In the genomic region with DNA sequence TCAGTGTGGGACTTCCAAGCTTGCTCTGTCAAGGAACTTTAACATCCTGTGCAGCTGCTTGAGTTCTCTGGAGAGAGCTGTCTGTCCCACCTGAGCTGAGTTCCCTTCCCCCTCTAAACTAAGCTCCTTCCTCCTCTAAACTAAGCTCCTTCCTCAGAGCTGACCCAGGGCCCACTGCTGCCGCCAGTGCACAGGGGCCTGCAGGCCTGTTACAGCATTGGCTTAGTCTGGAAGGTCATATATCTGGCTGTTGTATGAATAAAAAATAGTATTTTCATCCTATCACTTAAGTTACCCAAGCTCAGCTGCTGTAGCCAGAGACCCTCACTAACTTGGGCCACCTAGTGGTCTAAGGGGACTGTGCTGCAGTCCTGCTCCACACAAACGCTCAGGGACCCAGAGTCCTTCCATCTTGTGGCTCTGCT, we compare ENCODE assay signal across 9 cellular contexts.
DNase-seq lines count a peak whose midpoint lies in the region; ATAC-seq and TF ChIP-seq lines count a peak whose summit lies in the region.
"Had no signal": no experiment of that assay in that cellular context is flagged by ENCODE, and none has a peak within 500 bp of the region (broad histone marks: within the 10 kb centered on the region; RNA-seq: fewer than 3 reads in every experiment).

No MANE protein-coding gene starts in this region.

- H3K36me3 Mint-ChIP-seq in HFFc6 (ENCODE audit: low read depth) (no peaks in the 10 kb centered on the region), WTC11 (0 out of 2 replicates have a peak, but pooled peaks cover 2% of the 10 kb centered on the region)
- no peaks in the 10 kb centered on the region for H3K36me3 Mint-ChIP-seq in activated T-helper 17 cell treated with anti-CD3 and anti-CD28 coated beads, Interleukin-2, amount 50 U/mL, for 72 hours (ENCODE audit: low read depth)
- no peaks in the 10 kb centered on the region for H3K36me3 Mint-ChIP-seq in activated T-helper 2 cell treated with anti-CD3 and anti-CD28 coated beads, Interferon-gamma antibody, Interleukin-2, Interleukin-4, amounts not matched to agents 10 μg/mL and 5 μg/mL and 100 μg/mL, durations not matched to agents 14 hours and 24 hours and 36 hours (ENCODE audit: low read depth)

- CTCF ChIA-PET in WTC11 (lab: Charles Lee): interaction anchor here (0.7 to 3.0 kb wide), 33 partner anchors 9 to 483 kb away, joined by 3 to 25 read pairs (median 3); partner anchors contain the start of gene GCLM

- H3K4me3 ChIP-seq in AG09309 (ENCODE audit: control insufficient read depth, low read depth, low read length): no peak overlapping the region
- H3K4me3 ChIP-seq in liver (ENCODE audit: low read depth in 1 of 3, low read length in 3 of 3): no peak overlapping the region
- H3K4me3 ChIP-seq: SJSA1 had no signal

- intact Hi-C loops in activated T-helper 2 cell treated with anti-CD3 and anti-CD28 coated beads, Interferon-gamma antibody, Interleukin-2, Interleukin-4, amounts not matched to agents 10 μg/mL and 5 μg/mL and 100 μg/mL, durations not matched to agents 14 hours and 24 hours and 36 hours (cut with micrococcal nuclease): no loop called here

- DNase-seq in AG09309 (ENCODE audit: low read depth) (no peak), HFFc6 (no peak), WTC11 (ENCODE audit: low spot score) (peak; percentile 45)
- no peak for DNase-seq in activated T-helper 2 cell treated with anti-CD3 and anti-CD28 coated beads, Interferon-gamma antibody, Interleukin-2, Interleukin-4, amounts not matched to agents 10 μg/mL and 5 μg/mL and 100 μg/mL, durations not matched to agents 14 hours and 24 hours and 36 hours (ENCODE audit: low spot score)

- H3K9me3 Mint-ChIP-seq in HFFc6 (no peaks in the 10 kb centered on the region), WTC11 (peaks cover 9% of the 10 kb centered on the region)
- no peaks in the 10 kb centered on the region for H3K9me3 Mint-ChIP-seq in activated T-helper 17 cell treated with anti-CD3 and anti-CD28 coated beads, Interleukin-2, amount 50 U/mL, for 72 hours
- no peaks in the 10 kb centered on the region for H3K9me3 Mint-ChIP-seq in activated T-helper 2 cell treated with anti-CD3 and anti-CD28 coated beads, Interferon-gamma antibody, Interleukin-2, Interleukin-4, amounts not matched to agents 10 μg/mL and 5 μg/mL and 100 μg/mL, durations not matched to agents 14 hours and 24 hours and 36 hours

- ATAC-seq in WTC11: peak; percentile 95
- ATAC-seq in GM18867 (IDR thresholded peaks at IDR 0.05; ENCODE audit: unreplicated experiment): no peak
- ATAC-seq in activated T-helper 17 cell treated with anti-CD3 and anti-CD28 coated beads, Interleukin-2, amount 50 U/mL, for 72 hours (replicated peaks): no peak
- no peak for ATAC-seq in GM19351 (IDR thresholded peaks at IDR 0.05; ENCODE audit: unreplicated experiment)

- no peaks in the 10 kb centered on the region; the same call in none of the 2 replicates for H3K27me3 Mint-ChIP-seq in HFFc6 (ENCODE audit: insufficient read depth)
- no peaks in the 10 kb centered on the region for H3K27me3 Mint-ChIP-seq in WTC11 (ENCODE audit: low read depth)
- H3K27me3 Mint-ChIP-seq in activated T-helper 17 cell treated with anti-CD3 and anti-CD28 coated beads, Interleukin-2, amount 50 U/mL, for 72 hours: peaks cover 3% of the 10 kb centered on the region
- H3K27me3 Mint-ChIP-seq in activated T-helper 2 cell treated with anti-CD3 and anti-CD28 coated beads, Interferon-gamma antibody, Interleukin-2, Interleukin-4, amounts not matched to agents 10 μg/mL and 5 μg/mL and 100 μg/mL, durations not matched to agents 14 hours and 24 hours and 36 hours (ENCODE audit: low read depth): peaks cover 26% of the 10 kb centered on the region

- peak overlapping the region; percentile 87 to 91 for H3K27ac ChIP-seq in liver (ENCODE audit: low read depth in 1 of 2, low read length in 2 of 2)
- H3K27ac ChIP-seq: SJSA1 had no signal

- no peaks in the 10 kb centered on the region for H3K36me3 ChIP-seq in liver (ENCODE audit: control insufficient read depth in 4 of 4, insufficient read depth in 3 of 4, low read depth in 1 of 4, low read length in 3 of 4)
- H3K36me3 ChIP-seq: SJSA1 had no signal

- TF ChIP-seq CTCF in AG09309 (IDR thresholded peaks at IDR 0.05; ENCODE audit: control insufficient read depth, insufficient read depth, low read depth, low read length, missing control alignments): peak; percentile 37
- peak; percentile 60 for TF ChIP-seq CTCF in HFFc6 (IDR thresholded peaks at IDR 0.05)
- peak; percentile 49 for TF ChIP-seq CTCF in WTC11 (IDR thresholded peaks at IDR 0.05)
- TF ChIP-seq CTCF in liver (IDR thresholded peaks at IDR 0.05; ENCODE audit: low read depth, low read length, missing input control): peak; percentile 31

- POLR2A ChIA-PET in WTC11 (lab: Charles Lee): no interaction called here

- TF ChIP-seq RAD21 in liver (IDR thresholded peaks at IDR 0.05): peak in 1 of 2 donors; percentile 51

- H3K9ac ChIP-seq in liver (ENCODE audit: low read depth in 1 of 2, low read length in 2 of 2): peak overlapping the region; percentile 36 to 93

- 68% methylated on average over 2 of the region's 2 CpGs for WGBS in liver

- H3K4me3 Mint-ChIP-seq in HFFc6 (no peak overlapping the region), WTC11 (no peak overlapping the region)
- H3K4me3 Mint-ChIP-seq in activated T-helper 17 cell treated with anti-CD3 and anti-CD28 coated beads, Interleukin-2, amount 50 U/mL, for 72 hours: no peak overlapping the region
- no peak overlapping the region for H3K4me3 Mint-ChIP-seq in activated T-helper 2 cell treated with anti-CD3 and anti-CD28 coated beads, Interferon-gamma antibody, Interleukin-2, Interleukin-4, amounts not matched to agents 10 μg/mL and 5 μg/mL and 100 μg/mL, durations not matched to agents 14 hours and 24 hours and 36 hours (ENCODE audit: low read depth)

- H3K27ac Mint-ChIP-seq in HFFc6: peak overlapping the region; percentile 79
- H3K27ac Mint-ChIP-seq in WTC11: no peak overlapping the region
- no peak overlapping the region for H3K27ac Mint-ChIP-seq in activated T-helper 17 cell treated with anti-CD3 and anti-CD28 coated beads, Interleukin-2, amount 50 U/mL, for 72 hours
- H3K27ac Mint-ChIP-seq in activated T-helper 2 cell treated with anti-CD3 and anti-CD28 coated beads, Interferon-gamma antibody, Interleukin-2, Interleukin-4, amounts not matched to agents 10 μg/mL and 5 μg/mL and 100 μg/mL, durations not matched to agents 14 hours and 24 hours and 36 hours: no peak overlapping the region

- H3K27me3 ChIP-seq in liver (ENCODE audit: control insufficient read depth in 4 of 4, insufficient read depth in 4 of 4, low read length in 3 of 4): no peaks in the 10 kb centered on the region
- H3K27me3 ChIP-seq: SJSA1 had no signal

- H3K4me1 Mint-ChIP-seq in HFFc6 (ENCODE audit: low read depth) (peaks cover 59% of the 10 kb centered on the region), WTC11 (peaks cover 17% of the 10 kb centered on the region)
- H3K4me1 Mint-ChIP-seq in activated T-helper 17 cell treated with anti-CD3 and anti-CD28 coated beads, Interleukin-2, amount 50 U/mL, for 72 hours: no peaks in the 10 kb centered on the region
- H3K4me1 Mint-ChIP-seq in activated T-helper 2 cell treated with anti-CD3 and anti-CD28 coated beads, Interferon-gamma antibody, Interleukin-2, Interleukin-4, amounts not matched to agents 10 μg/mL and 5 μg/mL and 100 μg/mL, durations not matched to agents 14 hours and 24 hours and 36 hours (ENCODE audit: low read depth): no peaks in the 10 kb centered on the region

- H3K4me1 ChIP-seq in liver (ENCODE audit: control insufficient read depth in 4 of 4, insufficient read depth in 4 of 4, low read length in 3 of 4): peaks cover 8 to 18% (median 16%) of the 10 kb centered on the region in 4 donors
- H3K4me1 ChIP-seq: SJSA1 had no signal

- no peaks in the 10 kb centered on the region for H3K9me3 ChIP-seq in liver (ENCODE audit: control insufficient read depth in 4 of 4, low read length in 3 of 4)
- H3K9me3 ChIP-seq: SJSA1 had no signal

TF ChIP-seq in WTC11, 78 proteins besides CTCF, POLR2A, EP300 and RAD21 (continues in another document):
- no peak for TF ChIP-seq RORB (CRISPR knock-in tag; IDR thresholded peaks at IDR 0.05)
- no peak for TF ChIP-seq SMAD3 (CRISPR knock-in tag; IDR thresholded peaks at IDR 0.05; ENCODE audit: borderline replicate concordance)
- TF ChIP-seq, protein P1, sequence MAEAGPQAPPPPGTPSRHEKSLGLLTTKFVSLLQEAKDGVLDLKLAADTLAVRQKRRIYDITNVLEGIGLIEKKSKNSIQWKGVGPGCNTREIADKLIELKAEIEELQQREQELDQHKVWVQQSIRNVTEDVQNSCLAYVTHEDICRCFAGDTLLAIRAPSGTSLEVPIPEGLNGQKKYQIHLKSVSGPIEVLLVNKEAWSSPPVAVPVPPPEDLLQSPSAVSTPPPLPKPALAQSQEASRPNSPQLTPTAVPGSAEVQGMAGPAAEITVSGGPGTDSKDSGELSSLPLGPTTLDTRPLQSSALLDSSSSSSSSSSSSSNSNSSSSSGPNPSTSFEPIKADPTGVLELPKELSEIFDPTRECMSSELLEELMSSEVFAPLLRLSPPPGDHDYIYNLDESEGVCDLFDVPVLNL (CRISPR knock-in tag; IDR thresholded peaks at IDR 0.05; ENCODE audit: borderline replicate concordance, low read depth): no peak

TF ChIP-seq in liver, 16 proteins besides CTCF, POLR2A, EP300 and RAD21 (continues in another document):
- TF ChIP-seq, protein P2, sequence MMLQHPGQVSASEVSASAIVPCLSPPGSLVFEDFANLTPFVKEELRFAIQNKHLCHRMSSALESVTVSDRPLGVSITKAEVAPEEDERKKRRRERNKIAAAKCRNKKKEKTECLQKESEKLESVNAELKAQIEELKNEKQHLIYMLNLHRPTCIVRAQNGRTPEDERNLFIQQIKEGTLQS (IDR thresholded peaks at IDR 0.05): no peak
